In genomic region chr1:166838766-166839599, GRCh38 we compare ENCODE assay signal across 1 cellular context.
TF ChIP-seq lines count a peak whose summit lies in the region.

A gene with protein sequence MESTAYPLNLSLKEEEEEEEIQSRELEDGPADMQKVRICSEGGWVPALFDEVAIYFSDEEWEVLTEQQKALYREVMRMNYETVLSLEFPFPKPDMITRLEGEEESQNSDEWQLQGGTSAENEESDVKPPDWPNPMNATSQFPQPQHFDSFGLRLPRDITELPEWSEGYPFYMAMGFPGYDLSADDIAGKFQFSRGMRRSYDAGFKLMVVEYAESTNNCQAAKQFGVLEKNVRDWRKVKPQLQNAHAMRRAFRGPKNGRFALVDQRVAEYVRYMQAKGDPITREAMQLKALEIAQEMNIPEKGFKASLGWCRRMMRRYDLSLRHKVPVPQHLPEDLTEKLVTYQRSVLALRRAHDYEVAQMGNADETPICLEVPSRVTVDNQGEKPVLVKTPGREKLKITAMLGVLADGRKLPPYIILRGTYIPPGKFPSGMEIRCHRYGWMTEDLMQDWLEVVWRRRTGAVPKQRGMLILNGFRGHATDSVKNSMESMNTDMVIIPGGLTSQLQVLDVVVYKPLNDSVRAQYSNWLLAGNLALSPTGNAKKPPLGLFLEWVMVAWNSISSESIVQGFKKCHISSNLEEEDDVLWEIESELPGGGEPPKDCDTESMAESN (plus strand): TSS chr1:166839475. CDS start chr1:166840957, 1,482 bp downstream.

TF ChIP-seq in K562, 482 proteins besides CTCF, POLR2A, EP300 and RAD21 (continued from another document):
- TF ChIP-seq HNRNPUL1 (IDR thresholded peaks at IDR 0.05; ENCODE audit: low read length), result no peak
- TF ChIP-seq HSF4 (CRISPR knock-in tag; IDR thresholded peaks at IDR 0.05; ENCODE audit: borderline replicate concordance), result no peak
- peak; percentile 26 for TF ChIP-seq POU5F1 (IDR thresholded peaks at IDR 0.05; ENCODE audit: borderline replicate concordance, low read depth, low read length, partially characterized antibody)
- TF ChIP-seq U2AF2 (optimal IDR thresholded peaks at IDR 0.05; ENCODE audit: low read depth, low read length), result no peak
- TF ChIP-seq FOXP1 (CRISPR knock-in tag; IDR thresholded peaks at IDR 0.05), result no peak
- 0 out of 2 replicates have a peak, but pooled peaks have one; percentile 42 for TF ChIP-seq ZNF740 (CRISPR knock-in tag; IDR thresholded peaks at IDR 0.05)
- TF ChIP-seq ZNF740 (tag; IDR thresholded peaks at IDR 0.05), result no peak
- TF ChIP-seq PHF21A (IDR thresholded peaks at IDR 0.05; ENCODE audit: borderline replicate concordance, low read depth), result 0 out of 2 replicates have a peak, but pooled peaks have one; percentile 38
- TF ChIP-seq SIRT6 (IDR thresholded peaks at IDR 0.05; ENCODE audit: low read depth, low read length), result no peak
- TF ChIP-seq ZC3H11A (IDR thresholded peaks at IDR 0.05; ENCODE audit: low read depth, low read length), result no peak
- peak; percentile 93 for TF ChIP-seq CXXC5 (CRISPR knock-in tag; IDR thresholded peaks at IDR 0.05)
- TF ChIP-seq MTA2 (IDR thresholded peaks at IDR 0.05; ENCODE audit: low read depth), result no peak
- TF ChIP-seq EZH2 (IDR thresholded peaks at IDR 0.05; ENCODE audit: borderline replicate concordance, low read depth, low read length), result no peak
- no peak for TF ChIP-seq ZNF79 (CRISPR knock-in tag; IDR thresholded peaks at IDR 0.05; ENCODE audit: low read depth)
- no peak for TF ChIP-seq ETS2 (tag; IDR thresholded peaks at IDR 0.05; ENCODE audit: borderline replicate concordance, poor library complexity, severe bottlenecking)
- 0 out of 2 replicates have a peak, but pooled peaks have one; percentile 33 for TF ChIP-seq CAMTA2 (CRISPR knock-in tag; conservative IDR thresholded peaks at IDR 0.05)
- TF ChIP-seq SAP30 (IDR thresholded peaks at IDR 0.05; ENCODE audit: borderline replicate concordance, insufficient read depth, low read depth, low read length, poor library complexity, severe bottlenecking), result peak; percentile 66
- TF ChIP-seq CREM (IDR thresholded peaks at IDR 0.05; ENCODE audit: low read depth), result peak; percentile 66; the same call in 1 of the 2 replicates
- no peak for TF ChIP-seq ZNF75A (CRISPR knock-in tag; IDR thresholded peaks at IDR 0.05)
- 0 out of 2 replicates have a peak, but pooled peaks have one; percentile 53 for TF ChIP-seq NR1H2 (CRISPR knock-in tag; IDR thresholded peaks at IDR 0.05)
- no peak for TF ChIP-seq POLR3A (IDR thresholded peaks at IDR 0.05; ENCODE audit: borderline replicate concordance, extremely low read depth, insufficient read depth, insufficient read length)
- peak; percentile 92 for TF ChIP-seq ETS1 (conservative IDR thresholded peaks at IDR 0.05; ENCODE audit: control insufficient read depth, low read depth, low read length)
- TF ChIP-seq ILF3 (IDR thresholded peaks at IDR 0.05; ENCODE audit: borderline replicate concordance), result no peak
- no peak for TF ChIP-seq THRAP3 (IDR thresholded peaks at IDR 0.05; ENCODE audit: borderline replicate concordance)
- TF ChIP-seq, protein P1, sequence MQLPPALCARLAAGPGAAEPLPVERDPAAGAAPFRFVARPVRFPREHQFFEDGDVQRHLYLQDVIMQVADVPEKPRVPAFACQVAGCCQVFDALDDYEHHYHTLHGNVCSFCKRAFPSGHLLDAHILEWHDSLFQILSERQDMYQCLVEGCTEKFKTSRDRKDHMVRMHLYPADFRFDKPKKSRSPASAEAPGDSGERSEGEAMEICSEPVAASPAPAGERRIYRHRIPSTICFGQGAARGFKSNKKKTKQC (CRISPR knock-in tag; IDR thresholded peaks at IDR 0.05), result peak; percentile 84; the same call in 1 of the 2 replicates
- TF ChIP-seq, protein P2, sequence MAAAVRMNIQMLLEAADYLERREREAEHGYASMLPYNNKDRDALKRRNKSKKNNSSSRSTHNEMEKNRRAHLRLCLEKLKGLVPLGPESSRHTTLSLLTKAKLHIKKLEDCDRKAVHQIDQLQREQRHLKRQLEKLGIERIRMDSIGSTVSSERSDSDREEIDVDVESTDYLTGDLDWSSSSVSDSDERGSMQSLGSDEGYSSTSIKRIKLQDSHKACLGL (CRISPR knock-in tag; IDR thresholded peaks at IDR 0.05; ENCODE audit: borderline replicate concordance, poor library complexity, severe bottlenecking), result no peak
